18 cellular contexts compared by ENCODE assay signal in the genomic region with DNA sequence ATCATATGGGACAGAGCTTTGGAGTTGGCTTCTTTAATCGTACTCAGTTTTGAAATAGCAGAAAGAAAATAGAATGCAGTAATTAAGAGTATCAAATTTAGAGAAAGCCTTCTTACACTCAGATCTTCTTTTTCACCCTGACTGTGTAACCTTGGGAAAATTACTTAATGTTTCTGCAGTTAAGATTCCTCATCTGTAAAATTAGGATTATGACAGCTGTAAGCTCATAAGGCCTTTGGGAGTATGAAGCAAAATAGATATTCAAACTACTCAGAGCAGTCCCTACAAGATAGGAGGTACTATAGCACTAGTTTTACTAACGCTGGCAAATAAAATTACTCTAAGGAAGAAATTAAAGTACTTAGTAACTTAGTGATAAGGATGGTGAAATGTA. TPM values are rescaled to one million over a fixed set of nuclear protein-coding genes. Genes with fewer than 3 reads are reported as not detected.
DNase-seq lines count a peak whose midpoint lies in the region; ATAC-seq and TF ChIP-seq lines count a peak whose summit lies in the region.
"Had no signal": no experiment of that assay in that cellular context is flagged by ENCODE, and none has a peak within 500 bp of the region (broad histone marks: within the 10 kb centered on the region; RNA-seq: fewer than 3 reads in every experiment).

No MANE protein-coding gene starts in this region.

- H3K36me3 Mint-ChIP-seq in activated CD8-positive, alpha-beta T cell treated with anti-CD3 and anti-CD28 coated beads for 36 hours (ENCODE audit: low read depth): no peaks in the 10 kb centered on the region
- no peaks in the 10 kb centered on the region for H3K36me3 Mint-ChIP-seq in activated CD8-positive, alpha-beta T cell treated with anti-CD3 and anti-CD28 coated beads, Interleukin-2, amount 10 ng/mL, durations not matched to agents 7 days and 5 days (ENCODE audit: low read depth)
- H3K36me3 Mint-ChIP-seq in T-helper 2 cell treated with Interferon-gamma antibody and Interleukin-4, amounts not matched to agents 5 μg/mL and 100 μg/mL, for 36 hours (ENCODE audit: low read depth): no peaks in the 10 kb centered on the region

- DNase-seq in activated CD8-positive, alpha-beta T cell treated with anti-CD3 and anti-CD28 coated beads for 36 hours: no peak
- DNase-seq in activated CD8-positive, alpha-beta T cell treated with anti-CD3 and anti-CD28 coated beads, Interleukin-2, amount 10 ng/mL, durations not matched to agents 7 days and 5 days: no peak
- DNase-seq in cardiac fibroblast (ENCODE audit: low read depth in 2 of 2): peak; percentile 47 to 53
- DNase-seq in tibial artery: no peak
- DNase-seq in activated CD4-positive, alpha-beta T cell treated with anti-CD3 and anti-CD28 coated beads for 4 hours: no peak
- DNase-seq in T-helper 2 cell treated with Interferon-gamma antibody and Interleukin-4, amounts not matched to agents 5 μg/mL and 100 μg/mL, for 36 hours (ENCODE audit: low spot score): no peak
- DNase-seq: 8988T; activated CD4-positive, alpha-beta memory T cell treated with anti-CD3 and anti-CD28 coated beads, Interleukin-2, amount 10 ng/mL, durations not matched to agents 7 days and 5 days; activated naive CD4-positive, alpha-beta T cell treated with anti-CD3 and anti-CD28 coated beads, Interleukin-2, amount 50 U/mL, for 16 hours; DMS153; effector memory CD4-positive, alpha-beta T cell; KG1; NCI-H2081 treated with DMSO at 0.1 percent for 48 hours had no signal

- H3K9me3 ChIP-seq in muscle layer of duodenum (ENCODE audit: control insufficient read depth in 1 of 2, low read length in 2 of 2): no peaks in the 10 kb centered on the region
- H3K9me3 ChIP-seq in tibial artery: no peaks in the 10 kb centered on the region
- H3K9me3 ChIP-seq: HAP-1 had no signal

- H3K27me3 ChIP-seq in muscle layer of duodenum (ENCODE audit: low read depth, low read length) (no peaks in the 10 kb centered on the region), tibial artery (no peaks in the 10 kb centered on the region)

- H3K36me3 ChIP-seq in muscle layer of duodenum (ENCODE audit: control insufficient read depth in 1 of 2, insufficient read depth in 2 of 2, low read length in 2 of 2) (peaks cover 0 to 62% of the 10 kb centered on the region in 2 donors), tibial artery (peaks cover 0 to under 1% (median 0%) of the 10 kb centered on the region in 3 donors)
- H3K36me3 ChIP-seq: HAP-1 had no signal

- H3K4me3 ChIP-seq in cardiac fibroblast (replicated peaks in 1 of 2; ENCODE audit: low read depth in 2 of 2, low read length in 2 of 2) (peak overlapping the region; percentile 22 to 71), muscle layer of duodenum (ENCODE audit: low read depth in 1 of 2, low read length in 2 of 2) (peak overlapping the region; percentile 48 to 86), tibial artery (peak overlapping the region; percentile 65 to 68)
- H3K4me3 ChIP-seq: GM12878, HAP-1 had no signal

- peak overlapping the region; percentile 94 for H3K27ac ChIP-seq in muscle layer of duodenum (ENCODE audit: low read length)
- peak overlapping the region; percentile 90 for H3K27ac ChIP-seq in tibial artery

- H3K4me3 Mint-ChIP-seq in activated CD8-positive, alpha-beta T cell treated with anti-CD3 and anti-CD28 coated beads for 36 hours: no peak overlapping the region
- no peak overlapping the region for H3K4me3 Mint-ChIP-seq in activated CD8-positive, alpha-beta T cell treated with anti-CD3 and anti-CD28 coated beads, Interleukin-2, amount 10 ng/mL, durations not matched to agents 7 days and 5 days
- H3K4me3 Mint-ChIP-seq in T-helper 2 cell treated with Interferon-gamma antibody and Interleukin-4, amounts not matched to agents 5 μg/mL and 100 μg/mL, for 36 hours: no peak overlapping the region
- H3K4me3 Mint-ChIP-seq: activated CD4-positive, alpha-beta memory T cell treated with anti-CD3 and anti-CD28 coated beads, Interleukin-2, amount 10 ng/mL, durations not matched to agents 7 days and 5 days; T-helper 1 cell treated with Interleukin-12 subunit alpha and Interleukin-12 subunit beta and Interleukin-4 antibody, amounts not matched to agents 30 μg/mL and 1 μg/mL, for 36 hours had no signal

- no peak for TF ChIP-seq CTCF in activated CD8-positive, alpha-beta T cell treated with anti-CD3 and anti-CD28 coated beads for 36 hours (IDR thresholded peaks at IDR 0.05)
- no peak for TF ChIP-seq CTCF in cardiac fibroblast (IDR thresholded peaks at IDR 0.05; ENCODE audit: low read depth, low read length)
- TF ChIP-seq CTCF in tibial artery (IDR thresholded peaks at IDR 0.05): no peak

- intact Hi-C loops in activated CD8-positive, alpha-beta T cell treated with anti-CD3 and anti-CD28 coated beads for 36 hours (cut with micrococcal nuclease): no loop called here
- intact Hi-C loops in tibial artery (cut with DNase I; ENCODE audit: low total_unique reads): loop anchor here (5.0 to 10.0 kb wide), 3 partner anchors 85 to 687 kb away; partner anchors contain the start of gene GULP1

- POLR2A ChIA-PET in activated CD8-positive, alpha-beta T cell treated with anti-CD3 and anti-CD28 coated beads for 36 hours (lab: Charles Lee): no interaction called here
- POLR2A ChIA-PET in activated CD8-positive, alpha-beta T cell treated with anti-CD3 and anti-CD28 coated beads, Interleukin-2, amount 10 ng/mL, durations not matched to agents 7 days and 5 days (lab: Charles Lee): no interaction called here

- H3K4me1 Mint-ChIP-seq in activated CD8-positive, alpha-beta T cell treated with anti-CD3 and anti-CD28 coated beads for 36 hours (ENCODE audit: low read depth): peaks cover 18% of the 10 kb centered on the region
- H3K4me1 Mint-ChIP-seq in activated CD8-positive, alpha-beta T cell treated with anti-CD3 and anti-CD28 coated beads, Interleukin-2, amount 10 ng/mL, durations not matched to agents 7 days and 5 days (ENCODE audit: low read depth): peaks cover 6% of the 10 kb centered on the region
- peaks cover 6% of the 10 kb centered on the region for H3K4me1 Mint-ChIP-seq in T-helper 2 cell treated with Interferon-gamma antibody and Interleukin-4, amounts not matched to agents 5 μg/mL and 100 μg/mL, for 36 hours (ENCODE audit: low read depth)

- H3K27me3 Mint-ChIP-seq in activated CD8-positive, alpha-beta T cell treated with anti-CD3 and anti-CD28 coated beads for 36 hours: peaks cover 6% of the 10 kb centered on the region
- H3K27me3 Mint-ChIP-seq in activated CD8-positive, alpha-beta T cell treated with anti-CD3 and anti-CD28 coated beads, Interleukin-2, amount 10 ng/mL, durations not matched to agents 7 days and 5 days (ENCODE audit: low read depth): no peaks in the 10 kb centered on the region
- H3K27me3 Mint-ChIP-seq in T-helper 2 cell treated with Interferon-gamma antibody and Interleukin-4, amounts not matched to agents 5 μg/mL and 100 μg/mL, for 36 hours (ENCODE audit: low read depth): peaks cover 3% of the 10 kb centered on the region
- H3K27me3 Mint-ChIP-seq: activated CD4-positive, alpha-beta memory T cell treated with anti-CD3 and anti-CD28 coated beads, Interleukin-2, amount 10 ng/mL, durations not matched to agents 7 days and 5 days had no signal

- ATAC-seq in activated CD8-positive, alpha-beta T cell treated with anti-CD3 and anti-CD28 coated beads for 36 hours: no peak
- no peak for ATAC-seq in activated CD8-positive, alpha-beta T cell treated with anti-CD3 and anti-CD28 coated beads, Interleukin-2, amount 10 ng/mL, durations not matched to agents 7 days and 5 days
- no peak for ATAC-seq in HG02973 (IDR thresholded peaks at IDR 0.05; ENCODE audit: unreplicated experiment)

- H3K4me1 ChIP-seq in muscle layer of duodenum (ENCODE audit: control insufficient read depth in 1 of 2, insufficient read depth in 2 of 2, low read length in 2 of 2): peaks cover 0 to 3% of the 10 kb centered on the region in 2 donors
- H3K4me1 ChIP-seq in tibial artery: peaks cover 0 to 55% (median 6%) of the 10 kb centered on the region in 4 donors

- CTCF ChIA-PET in activated CD8-positive, alpha-beta T cell treated with anti-CD3 and anti-CD28 coated beads for 36 hours (lab: Charles Lee): no interaction called here
- CTCF ChIA-PET in activated CD8-positive, alpha-beta T cell treated with anti-CD3 and anti-CD28 coated beads, Interleukin-2, amount 10 ng/mL, durations not matched to agents 7 days and 5 days (lab: Charles Lee): no interaction called here

- H3K27ac Mint-ChIP-seq in activated CD8-positive, alpha-beta T cell treated with anti-CD3 and anti-CD28 coated beads for 36 hours: peak overlapping the region; percentile 56
- H3K27ac Mint-ChIP-seq in activated CD8-positive, alpha-beta T cell treated with anti-CD3 and anti-CD28 coated beads, Interleukin-2, amount 10 ng/mL, durations not matched to agents 7 days and 5 days: no peak overlapping the region
- H3K27ac Mint-ChIP-seq in T-helper 2 cell treated with Interferon-gamma antibody and Interleukin-4, amounts not matched to agents 5 μg/mL and 100 μg/mL, for 36 hours: no peak overlapping the region
- H3K27ac Mint-ChIP-seq: activated CD4-positive, alpha-beta memory T cell treated with anti-CD3 and anti-CD28 coated beads, Interleukin-2, amount 10 ng/mL, durations not matched to agents 7 days and 5 days; T-helper 1 cell treated with Interleukin-12 subunit alpha and Interleukin-12 subunit beta and Interleukin-4 antibody, amounts not matched to agents 30 μg/mL and 1 μg/mL, for 36 hours had no signal

- H3K9me3 Mint-ChIP-seq in activated CD8-positive, alpha-beta T cell treated with anti-CD3 and anti-CD28 coated beads for 36 hours: no peaks in the 10 kb centered on the region
- no peaks in the 10 kb centered on the region for H3K9me3 Mint-ChIP-seq in activated CD8-positive, alpha-beta T cell treated with anti-CD3 and anti-CD28 coated beads, Interleukin-2, amount 10 ng/mL, durations not matched to agents 7 days and 5 days (ENCODE audit: insufficient read depth)
- no peaks in the 10 kb centered on the region for H3K9me3 Mint-ChIP-seq in T-helper 2 cell treated with Interferon-gamma antibody and Interleukin-4, amounts not matched to agents 5 μg/mL and 100 μg/mL, for 36 hours
- H3K9me3 Mint-ChIP-seq: activated CD4-positive, alpha-beta memory T cell treated with anti-CD3 and anti-CD28 coated beads, Interleukin-2, amount 10 ng/mL, durations not matched to agents 7 days and 5 days; T-helper 1 cell treated with Interleukin-12 subunit alpha and Interleukin-12 subunit beta and Interleukin-4 antibody, amounts not matched to agents 30 μg/mL and 1 μg/mL, for 36 hours had no signal

RNA-seq across cellular contexts. Expression of gene COL3A1, which starts 5.6 kb away (rescaled TPM):
- not detected for total RNA-seq in activated CD8-positive, alpha-beta T cell treated with anti-CD3 and anti-CD28 coated beads for 36 hours
- not detected for total RNA-seq in activated CD8-positive, alpha-beta T cell treated with anti-CD3 and anti-CD28 coated beads, Interleukin-2, amount 10 ng/mL, durations not matched to agents 7 days and 5 days
- total RNA-seq: activated CD4-positive, alpha-beta memory T cell treated with anti-CD3 and anti-CD28 coated beads, Interleukin-2, amount 10 ng/mL, durations not matched to agents 7 days and 5 days had no signal

Comparison
In these comparisons a context has a peak if more than half of its experiments do, and no peak if none do; other contexts are left out.
1. DNase-seq: peak in cardiac fibroblast (2 of 2); none in activated CD8-positive, alpha-beta T cell treated with anti-CD3 and anti-CD28 coated beads for 36 hours (single experiment), activated CD8-positive, alpha-beta T cell treated with anti-CD3 and anti-CD28 coated beads, Interleukin-2, amount 10 ng/mL, durations not matched to agents 7 days and 5 days (single experiment), tibial artery (0 of 2), activated CD4-positive, alpha-beta T cell treated with anti-CD3 and anti-CD28 coated beads for 4 hours (0 of 2) and T-helper 2 cell treated with Interferon-gamma antibody and Interleukin-4, amounts not matched to agents 5 μg/mL and 100 μg/mL, for 36 hours (single experiment).
2. Peak in every context shown above with its lines, with median percentiles within 50 percentile points of each other: H3K4me3 ChIP-seq.